12 cellular contexts compared by ENCODE assay signal in the genomic region with DNA sequence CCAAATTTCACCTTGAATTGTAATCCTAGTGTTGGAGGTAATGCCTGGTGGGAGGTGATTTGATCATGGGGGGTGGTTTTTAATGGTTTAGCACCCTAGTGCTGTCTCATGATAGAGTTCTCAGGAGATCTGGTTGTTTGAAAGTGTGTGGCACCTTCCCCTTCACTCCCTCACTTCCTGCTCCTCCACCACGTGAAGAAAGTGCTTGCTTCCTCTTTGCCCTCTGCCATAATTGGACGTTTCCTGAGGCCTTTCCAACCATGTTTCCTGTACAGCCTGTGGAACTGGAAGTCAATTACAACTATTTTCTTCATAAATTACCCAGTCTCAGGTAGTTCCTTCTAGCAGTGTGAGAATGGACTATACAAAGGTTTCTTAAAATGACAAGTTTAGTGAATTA.
"Had no signal": no experiment of that assay in that cellular context is flagged by ENCODE, and none has a peak within 500 bp of the region (broad histone marks: within the 10 kb centered on the region; RNA-seq: fewer than 3 reads in every experiment).

No MANE protein-coding gene starts in this region.

- H3K27me3 ChIP-seq: breast epithelium, dorsolateral prefrontal cortex had no signal

- H3K36me3 ChIP-seq: breast epithelium had no signal

- H3K4me1 ChIP-seq: breast epithelium had no signal

- H3K4me3 ChIP-seq: breast epithelium, dorsolateral prefrontal cortex had no signal

- DNase-seq: activated CD4-positive, alpha-beta T cell treated with anti-CD3 and anti-CD28 coated beads, Interleukin-2, amount 50 U/mL, for 4 hours; activated gamma-delta T cell; activated naive CD8-positive, alpha-beta T cell treated with anti-CD3 and anti-CD28 coated beads, Interleukin-2, amount 10 ng/mL, durations not matched to agents 7 days and 5 days; activated T-cell treated with anti-CD3 and anti-CD28 coated beads, Interleukin-2, amount 50 U/mL, for 24 hours; aorta; dorsolateral prefrontal cortex; hippocampal formation; left ventricle myocardium superior; mesendoderm; stimulated activated naive CD4-positive, alpha-beta T cell; trophoblast cell had no signal

- H3K27ac ChIP-seq: breast epithelium, dorsolateral prefrontal cortex had no signal

- H3K9me3 ChIP-seq: breast epithelium had no signal
